Comparison of ENCODE assay signal across 18 cellular contexts in genomic region chr2:144702051-144702450, GRCh38.
A peak's percentile ranks its signal among the peaks of the same experiment; 100 is the strongest.
DNase-seq lines count a peak whose midpoint lies in the region; TF ChIP-seq lines count a peak whose summit lies in the region.
"Had no signal": no experiment of that assay in that cellular context is flagged by ENCODE, and none has a peak within 500 bp of the region (broad histone marks: within the 10 kb centered on the region; RNA-seq: fewer than 3 reads in every experiment).

No MANE protein-coding gene starts in this region.

- TF ChIP-seq CTCF in OCI-LY7 (conservative IDR thresholded peaks at IDR 0.05; ENCODE audit: low read length) = no peak
- no peak for TF ChIP-seq CTCF in spleen (IDR thresholded peaks at IDR 0.05 in 8 of 11, conservative IDR thresholded peaks at IDR 0.05 in 3 of 11)
- TF ChIP-seq CTCF in esophagus muscularis mucosa (IDR thresholded peaks at IDR 0.05) = no peak

- intact Hi-C loops in OCI-LY7 (cut with micrococcal nuclease; ENCODE audit: unreplicated experiment) = loop anchor here (5.0 to 10.0 kb wide), 4 partner anchors 105 to 523 kb away; a partner anchor contains a TSS
- intact Hi-C loops in cardiac septum (cut with DNase I) = no loop called here
- intact Hi-C loops in spleen (cut with DNase I; ENCODE audit: low total_unique reads) = no loop called here
- intact Hi-C loops in esophagus muscularis mucosa (cut with DNase I) = no loop called here

- H3K27ac ChIP-seq in Karpas-422 (ENCODE audit: low read length) = peak overlapping the region; percentile 100
- peak overlapping the region; percentile 98 for H3K27ac ChIP-seq in OCI-LY7 (ENCODE audit: low read depth, low read length, poor library complexity, severe bottlenecking)
- H3K27ac ChIP-seq in spleen = peak overlapping the region in 7 of 8 donors; percentile 65 to 91 (median 76)
- H3K27ac ChIP-seq in esophagus muscularis mucosa (replicated peaks in 1 of 4) = no peak overlapping the region
- H3K27ac ChIP-seq: SK-N-MC, thyroid gland had no signal

- no peaks in the 10 kb centered on the region for H3K27me3 ChIP-seq in Karpas-422 (ENCODE audit: low read length)
- H3K27me3 ChIP-seq in spleen (replicated peaks in 1 of 7) = no peaks in the 10 kb centered on the region
- no peaks in the 10 kb centered on the region for H3K27me3 ChIP-seq in esophagus muscularis mucosa
- H3K27me3 ChIP-seq: thyroid gland had no signal

- peak; percentile 89 for DNase-seq in Karpas-422
- peak; percentile 69 for DNase-seq in OCI-LY7 (ENCODE audit: low spot score)
- peak; percentile 75 for DNase-seq in cardiac septum (ENCODE audit: low spot score)
- no peak for DNase-seq in spleen
- DNase-seq in SHP77 treated with DMSO at 0.1 percent for 48 hours (lab: John Stamatoyannopoulos, UW) = no peak
- DNase-seq in NCI-H187 treated with DMSO at 0.1 percent for 48 hours (lab: John Stamatoyannopoulos, UW) = no peak
- no peak for DNase-seq in esophagus muscularis mucosa (ENCODE audit: extremely low spot score)
- DNase-seq: activated gamma-delta T cell; CD4-positive, alpha-beta T cell; EL; foreskin fibroblast; GOT3; NCI-H2227 treated with DMSO at 0.1 percent for 48 hours; NK-92 treated with Interleukin-12 subunit alpha and Interleukin-12 subunit beta, amount 100 ng/mL, for 24 hours; retina; stimulated activated CD8-positive, alpha-beta memory T cell treated with anti-CD3 and anti-CD28 coated beads, Interleukin-4, amount 100 ng/mL, for 48 hours; thyroid gland had no signal

- no peaks in the 10 kb centered on the region for H3K9me3 ChIP-seq in Karpas-422 (ENCODE audit: low read length)
- peaks cover 10% of the 10 kb centered on the region; the same call in 1 of the 2 replicates for H3K9me3 ChIP-seq in OCI-LY7 (ENCODE audit: low read length)
- H3K9me3 ChIP-seq in spleen = no peaks in the 10 kb centered on the region
- H3K9me3 ChIP-seq in esophagus muscularis mucosa = no peaks in the 10 kb centered on the region
- H3K9me3 ChIP-seq: thyroid gland had no signal

- H3K9ac ChIP-seq in Karpas-422 (ENCODE audit: low read length) = peak overlapping the region; percentile 66

- H4K20me1 ChIP-seq in Karpas-422 (ENCODE audit: insufficient read depth, low read depth, low read length) = no peaks in the 10 kb centered on the region
- H4K20me1 ChIP-seq in OCI-LY7 (ENCODE audit: insufficient read depth, low read length) = no peaks in the 10 kb centered on the region

- no peak for TF ChIP-seq EP300 in esophagus muscularis mucosa (IDR thresholded peaks at IDR 0.05)

- 59 to 69% (median 61%) methylated on average over 1 of the region's 1 CpG for WGBS in spleen, 5 donors
- WGBS in esophagus muscularis mucosa = 72% methylated on average over 1 of the region's 1 CpG

- BruUV-seq in OCI-LY7 (replicated peaks; lab: Mats Ljungman, UMichigan) = no TSS peak

- POLR2A ChIA-PET in OCI-LY7 (lab: Charles Lee) = interaction anchor here (0.6 to 1.5 kb wide), 18 partner anchors 8 to 876 kb away, joined by 3 to 8 read pairs (median 3); no protein-coding TSS in a partner anchor

- no peaks in the 10 kb centered on the region for H3K9me2 ChIP-seq in Karpas-422 (replicated peaks; ENCODE audit: insufficient read depth, low read length)
- no peaks in the 10 kb centered on the region for H3K9me2 ChIP-seq in OCI-LY7 (ENCODE audit: insufficient read depth, low read length)

- H3K4me3 ChIP-seq in Karpas-422 (ENCODE audit: low read length) (no peak overlapping the region), OCI-LY7 (ENCODE audit: low read depth, low read length, poor library complexity, severe bottlenecking) (peak overlapping the region; percentile 6), spleen (peak overlapping the region in 1 of 8 donors; percentile 38), esophagus muscularis mucosa (no peak overlapping the region)
- H3K4me3 ChIP-seq: SK-N-MC, thyroid gland had no signal

- H3K36me3 ChIP-seq in Karpas-422 (ENCODE audit: insufficient read depth, low read length) (no peaks in the 10 kb centered on the region), OCI-LY7 (ENCODE audit: insufficient read depth, low read length) (no peaks in the 10 kb centered on the region; the same call in 1 of the 2 replicates), spleen (no peaks in the 10 kb centered on the region), esophagus muscularis mucosa (no peaks in the 10 kb centered on the region)
- H3K36me3 ChIP-seq: thyroid gland had no signal

- no peak for TF ChIP-seq POLR2A in spleen (IDR thresholded peaks at IDR 0.05)
- no peak for TF ChIP-seq POLR2A in esophagus muscularis mucosa (IDR thresholded peaks at IDR 0.05; ENCODE audit: low read depth)

- H3K79me2 ChIP-seq in Karpas-422 (ENCODE audit: low read length) = no peaks in the 10 kb centered on the region
- H3K79me2 ChIP-seq in OCI-LY7 (ENCODE audit: insufficient read depth, low read depth, low read length) = no peaks in the 10 kb centered on the region

- H3K4me1 ChIP-seq in Karpas-422 (ENCODE audit: low read length) = peaks cover 63% of the 10 kb centered on the region
- peaks cover 58% of the 10 kb centered on the region for H3K4me1 ChIP-seq in OCI-LY7 (ENCODE audit: insufficient read depth, low read length, poor library complexity, severe bottlenecking)
- peaks cover 9 to 55% (median 29%) of the 10 kb centered on the region in 6 donors for H3K4me1 ChIP-seq in spleen
- no peaks in the 10 kb centered on the region for H3K4me1 ChIP-seq in esophagus muscularis mucosa
- H3K4me1 ChIP-seq: thyroid gland had no signal

- peak overlapping the region; percentile 73 for H3K4me2 ChIP-seq in Karpas-422 (ENCODE audit: low read depth, low read length, poor library complexity, severe bottlenecking)
- H3K4me2 ChIP-seq in OCI-LY7 (ENCODE audit: low read length) = peak overlapping the region; percentile 77

- CTCF ChIA-PET in OCI-LY7 (lab: Charles Lee; ENCODE audit: unreplicated experiment) = interaction anchor here (1.0 kb wide), 1 partner anchor 13 kb away, joined by 4 read pairs; no protein-coding TSS in a partner anchor

- H2AFZ ChIP-seq in Karpas-422 (ENCODE audit: low read length) = no peak overlapping the region
- peak overlapping the region; percentile 87 for H2AFZ ChIP-seq in OCI-LY7 (ENCODE audit: low read length)

Comparison
In these comparisons a context has a peak if more than half of its experiments do, and no peak if none do; other contexts are left out.
1. DNase-seq: peak in Karpas-422 (single experiment), OCI-LY7 (single experiment) and cardiac septum (single experiment); none in spleen (single experiment), SHP77 treated with DMSO at 0.1 percent for 48 hours (single experiment), NCI-H187 treated with DMSO at 0.1 percent for 48 hours (single experiment) and esophagus muscularis mucosa (single experiment).
2. H3K27ac ChIP-seq: peak in Karpas-422 (single experiment), OCI-LY7 (single experiment) and spleen (7 of 8); none in esophagus muscularis mucosa (0 of 4).